13 cellular contexts compared by ENCODE assay signal in genomic region chr2:28329184-28329583, GRCh38.
DNase-seq lines count a peak whose midpoint lies in the region; ATAC-seq and TF ChIP-seq lines count a peak whose summit lies in the region.
"Had no signal": no experiment of that assay in that cellular context is flagged by ENCODE, and none has a peak within 500 bp of the region (broad histone marks: within the 10 kb centered on the region; RNA-seq: fewer than 3 reads in every experiment).

No MANE protein-coding gene starts in this region.

- no peak overlapping the region for H3K4me3 ChIP-seq in CD4-positive, CD25-positive, alpha-beta regulatory T cell (ENCODE audit: low read depth, low read length)
- H3K4me3 ChIP-seq in coronary artery (no peak overlapping the region), suprapubic skin (no peak overlapping the region)
- H3K4me3 ChIP-seq: GM23338 had no signal

- no peaks in the 10 kb centered on the region for H3K9me3 ChIP-seq in CD4-positive, CD25-positive, alpha-beta regulatory T cell (ENCODE audit: control insufficient read depth in 2 of 2, low read length in 2 of 2)
- no peaks in the 10 kb centered on the region for H3K9me3 ChIP-seq in suprapubic skin

- peak overlapping the region in 2 of 3 donors; percentile 43 to 63 for H3K27ac Mint-ChIP-seq in CD4-positive, CD25-positive, alpha-beta regulatory T cell
- H3K27ac Mint-ChIP-seq in osteocyte (ENCODE audit: unreplicated experiment) (peak overlapping the region; percentile 88), MCF 10A (ENCODE audit: low read depth, unreplicated experiment) (no peak overlapping the region)
- H3K27ac Mint-ChIP-seq: GM23338 had no signal

- no peaks in the 10 kb centered on the region for H3K9me3 Mint-ChIP-seq in CD4-positive, CD25-positive, alpha-beta regulatory T cell
- H3K9me3 Mint-ChIP-seq in osteocyte (ENCODE audit: unreplicated experiment) (no peaks in the 10 kb centered on the region), MCF 10A (ENCODE audit: unreplicated experiment) (no peaks in the 10 kb centered on the region)
- H3K9me3 Mint-ChIP-seq: CD4-positive, alpha-beta memory T cell; GM23338 had no signal

- peaks cover 37% of the 10 kb centered on the region for H3K36me3 Mint-ChIP-seq in CD4-positive, CD25-positive, alpha-beta regulatory T cell
- H3K36me3 Mint-ChIP-seq in osteocyte (ENCODE audit: unreplicated experiment) (peaks cover 3% of the 10 kb centered on the region), MCF 10A (ENCODE audit: insufficient read depth, unreplicated experiment) (peaks cover 6% of the 10 kb centered on the region)

- H3K27ac ChIP-seq in CD4-positive, CD25-positive, alpha-beta regulatory T cell (ENCODE audit: insufficient read depth, low read length, poor library complexity, severe bottlenecking) = no peak overlapping the region
- H3K27ac ChIP-seq in coronary artery (no peak overlapping the region), suprapubic skin (peak overlapping the region; percentile 73)

- WGBS in suprapubic skin = 83% methylated on average over 5 of the region's 5 CpGs

- ATAC-seq in CD4-positive, CD25-positive, alpha-beta regulatory T cell (ENCODE audit: low read depth in 2 of 2) = no peak
- ATAC-seq: GM23338 had no signal

- no TSS peak for BruUV-seq in MCF 10A (replicated peaks; lab: Mats Ljungman, UMichigan)

- no peak overlapping the region for H3K4me3 Mint-ChIP-seq in CD4-positive, CD25-positive, alpha-beta regulatory T cell
- no peak overlapping the region for H3K4me3 Mint-ChIP-seq in osteocyte (ENCODE audit: unreplicated experiment)
- no peak overlapping the region for H3K4me3 Mint-ChIP-seq in MCF 10A (ENCODE audit: unreplicated experiment)
- H3K4me3 Mint-ChIP-seq: CD4-positive, alpha-beta memory T cell; GM23338 had no signal

- no peaks in the 10 kb centered on the region for H3K36me3 ChIP-seq in CD4-positive, CD25-positive, alpha-beta regulatory T cell (ENCODE audit: control insufficient read depth, insufficient read depth, low read length)
- no peaks in the 10 kb centered on the region for H3K36me3 ChIP-seq in suprapubic skin

- H3K4me1 ChIP-seq in CD4-positive, CD25-positive, alpha-beta regulatory T cell (ENCODE audit: control insufficient read depth, insufficient read depth, low read length, poor library complexity, severe bottlenecking) = peaks cover 6% of the 10 kb centered on the region
- peaks cover 51% of the 10 kb centered on the region for H3K4me1 ChIP-seq in suprapubic skin

- peaks cover 0 to 10% (median under 1%) of the 10 kb centered on the region in 4 donors for H3K4me1 Mint-ChIP-seq in CD4-positive, CD25-positive, alpha-beta regulatory T cell
- H3K4me1 Mint-ChIP-seq in osteocyte (ENCODE audit: unreplicated experiment) (peaks cover 60% of the 10 kb centered on the region), MCF 10A (ENCODE audit: insufficient read depth, unreplicated experiment) (peaks cover 5% of the 10 kb centered on the region)

- TF ChIP-seq CTCF in coronary artery (IDR thresholded peaks at IDR 0.05) = no peak
- no peak for TF ChIP-seq CTCF in osteocyte (IDR thresholded peaks at IDR 0.05)
- TF ChIP-seq CTCF in suprapubic skin (IDR thresholded peaks at IDR 0.05) = no peak
- TF ChIP-seq CTCF in GM10248 (IDR thresholded peaks at IDR 0.05; ENCODE audit: control extremely low read depth, extremely low read depth, low read depth, missing control alignments) = no peak
- TF ChIP-seq CTCF in MCF 10A (IDR thresholded peaks at IDR 0.05; ENCODE audit: unreplicated experiment) = no peak

- intact Hi-C loops in MCF 10A (cut with micrococcal nuclease) = no loop called here

- POLR2A ChIA-PET in GM10248 (lab: Yijun Ruan, JAX) (no interaction called here), MCF 10A (lab: Yijun Ruan, JAX) (interaction anchor here (2.4 kb wide), 1 partner anchor 11 kb away, joined by 5 read pairs; no protein-coding TSS in a partner anchor)

- H3K27me3 Mint-ChIP-seq in CD4-positive, CD25-positive, alpha-beta regulatory T cell = no peaks in the 10 kb centered on the region
- H3K27me3 Mint-ChIP-seq in osteocyte (ENCODE audit: unreplicated experiment) (no peaks in the 10 kb centered on the region), MCF 10A (ENCODE audit: insufficient read depth, unreplicated experiment) (no peaks in the 10 kb centered on the region)
- H3K27me3 Mint-ChIP-seq: CD4-positive, alpha-beta memory T cell had no signal

- no peak for TF ChIP-seq EP300 in suprapubic skin (IDR thresholded peaks at IDR 0.05)

- H3K27me3 ChIP-seq in CD4-positive, CD25-positive, alpha-beta regulatory T cell (ENCODE audit: control insufficient read depth, insufficient read depth, low read length) = no peaks in the 10 kb centered on the region
- no peaks in the 10 kb centered on the region for H3K27me3 ChIP-seq in suprapubic skin

- TF ChIP-seq POLR2A in suprapubic skin (IDR thresholded peaks at IDR 0.05) = no peak

- CTCF ChIA-PET in GM10248 (lab: Yijun Ruan, JAX) = interaction anchor here (1.4 to 1.7 kb wide), 2 partner anchors 30 to 625 kb away, joined by 4 read pairs; no protein-coding TSS in a partner anchor
- CTCF ChIA-PET in MCF 10A (lab: Yijun Ruan, JAX) = no interaction called here

- no peak for DNase-seq in CD4-positive, CD25-positive, alpha-beta regulatory T cell
- DNase-seq in coronary artery (ENCODE audit: low spot score) = peak; percentile 14
- DNase-seq in osteocyte (ENCODE audit: extremely low spot score, unreplicated experiment) = no peak
- no peak for DNase-seq in suprapubic skin (ENCODE audit: low spot score in 2 of 2)
- no peak for DNase-seq in GM10248 (ENCODE audit: extremely low spot score)
- DNase-seq in AML-193 (lab: John Stamatoyannopoulos, UW) = no peak
- DNase-seq in MCF 10A (ENCODE audit: unreplicated experiment) = no peak
- DNase-seq: 8988T; C1 segment of cervical spinal cord; CD4-positive, alpha-beta memory T cell; DMS79; H7 had no signal
